In the genomic region with DNA sequence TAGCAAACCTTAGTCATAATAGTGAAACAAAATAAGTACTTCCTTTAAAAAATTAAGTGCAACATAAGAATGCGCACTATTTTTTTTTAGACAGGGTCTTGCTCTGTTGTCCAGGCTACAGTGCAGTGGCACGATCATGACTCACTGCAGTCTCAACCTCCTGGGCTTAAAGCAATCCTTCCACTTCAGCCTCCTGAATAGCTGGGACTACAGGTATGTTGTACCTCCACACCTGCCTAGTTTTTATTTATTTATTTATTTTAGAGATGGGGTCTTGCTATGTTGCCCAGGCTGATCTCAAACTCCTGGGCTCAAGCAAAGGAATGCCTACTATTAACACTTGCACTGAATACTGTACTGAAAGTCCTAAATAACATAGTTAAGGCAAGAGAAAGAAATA, we compare ENCODE assay signal across 38 cellular contexts.
"Had no signal": no experiment of that assay in that cellular context is flagged by ENCODE, and none has a peak within 500 bp of the region (broad histone marks: within the 10 kb centered on the region; RNA-seq: fewer than 3 reads in every experiment).

No MANE protein-coding gene starts in this region.

- H3K4me1 ChIP-seq: ascending aorta had no signal

- H3K9me3 ChIP-seq: ascending aorta had no signal

- H3K4me3 ChIP-seq: ascending aorta, cardiac muscle cell had no signal

- H3K9me3 Mint-ChIP-seq: activated CD4-positive, alpha-beta memory T cell treated with anti-CD3 and anti-CD28 coated beads, Interleukin-2, amount 10 ng/mL, durations not matched to agents 7 days and 5 days; activated CD4-positive, alpha-beta T cell treated with anti-CD3 and anti-CD28 coated beads, Interleukin-2, amount 10 ng/mL, durations not matched to agents 7 days and 5 days; activated naive CD4-positive, alpha-beta T cell treated with anti-CD3 and anti-CD28 coated beads, Interleukin-2, amount 10 ng/mL, durations not matched to agents 7 days and 5 days; activated naive CD4-positive, alpha-beta T cell treated with anti-CD3 and anti-CD28 coated beads, Interleukin-2, amount 50 U/mL, for 24 hours; activated naive CD8-positive, alpha-beta T cell treated with anti-CD3 and anti-CD28 coated beads, Interleukin-2, amount 10 ng/mL, durations not matched to agents 7 days and 5 days; activated naive CD8-positive, alpha-beta T cell treated with anti-CD3 and anti-CD28 coated beads, Interleukin-2, amount 50 U/mL, for 24 hours; activated T-cell treated with anti-CD3 and anti-CD28 coated beads, Interleukin-2, amount 50 U/mL, for 24 hours; activated T-helper 2 cell treated with anti-CD3 and anti-CD28 coated beads, Interferon-gamma antibody, Interleukin-2, Interleukin-4, amounts not matched to agents 10 μg/mL and 5 μg/mL and 100 μg/mL, durations not matched to agents 14 hours and 24 hours and 36 hours; central memory CD8-positive, alpha-beta T cell; T-helper 1 cell treated with Interleukin-12 subunit alpha and Interleukin-12 subunit beta and Interleukin-4 antibody, amounts not matched to agents 30 μg/mL and 1 μg/mL, for 36 hours; T-helper 2 cell treated with Interferon-gamma antibody and Interleukin-4, amounts not matched to agents 5 μg/mL and 100 μg/mL, for 36 hours had no signal

- DNase-seq: activated CD4-positive, alpha-beta memory T cell treated with anti-CD3 and anti-CD28 coated beads, Interleukin-2, amount 10 ng/mL, durations not matched to agents 7 days and 5 days; activated CD4-positive, alpha-beta T cell treated with anti-CD3 and anti-CD28 coated beads for 1 hour; activated CD4-positive, alpha-beta T cell treated with anti-CD3 and anti-CD28 coated beads for 36 hours; activated CD4-positive, alpha-beta T cell treated with anti-CD3 and anti-CD28 coated beads for 48 hours; activated CD4-positive, alpha-beta T cell treated with anti-CD3 and anti-CD28 coated beads, Interleukin-2, amount 10 ng/mL, durations not matched to agents 7 days and 5 days; activated CD4-positive, alpha-beta T cell treated with anti-CD3 and anti-CD28 coated beads, Interleukin-2, amount 50 U/mL, for 48 hours; activated CD4-positive, CD25-positive, alpha-beta regulatory T cell; activated CD8-positive, alpha-beta memory T cell treated with anti-CD3 and anti-CD28 coated beads for 24 hours; activated CD8-positive, alpha-beta memory T cell treated with anti-CD3 and anti-CD28 coated beads, Interleukin-2, amount 10 ng/mL, durations not matched to agents 7 days and 5 days; activated CD8-positive, alpha-beta memory T cell treated with anti-CD3 and anti-CD28 coated beads, Interleukin-2, amount 50 U/mL, for 48 hours; activated CD8-positive, alpha-beta T cell treated with anti-CD3 and anti-CD28 coated beads, Interleukin-2, amount 10 ng/mL, durations not matched to agents 7 days and 5 days; activated effector memory CD4-positive, alpha-beta T cell treated with Interleukin-2 at 50 U/mL for 16 hours; activated gamma-delta T cell; activated naive CD4-positive, alpha-beta T cell treated with anti-CD3 and anti-CD28 coated beads, Interleukin-2, amount 10 ng/mL, durations not matched to agents 7 days and 5 days; activated naive CD4-positive, alpha-beta T cell treated with Interleukin-2 at 50 U/mL for 16 hours; activated naive CD8-positive, alpha-beta T cell treated with anti-CD3 and anti-CD28 coated beads, Interleukin-2, amount 10 ng/mL, durations not matched to agents 7 days and 5 days; activated naive CD8-positive, alpha-beta T cell treated with anti-CD3 and anti-CD28 coated beads, Interleukin-2, amount 50 U/mL, for 24 hours; activated T-cell treated with anti-CD3 and anti-CD28 coated beads, Interleukin-2, amount 50 U/mL, for 24 hours; activated T-cell treated with anti-CD3 and anti-CD28 coated beads, Interleukin-2, amount 50 U/mL, for 48 hours; amygdala; anterior cingulate cortex; caudate nucleus; cerebellar nuclear complex; T-helper 2 cell; T-helper 9 cell had no signal

- H3K4me3 Mint-ChIP-seq: activated CD4-positive, alpha-beta memory T cell treated with anti-CD3 and anti-CD28 coated beads, Interleukin-2, amount 10 ng/mL, durations not matched to agents 7 days and 5 days; activated CD4-positive, alpha-beta T cell treated with anti-CD3 and anti-CD28 coated beads for 36 hours; activated CD4-positive, alpha-beta T cell treated with anti-CD3 and anti-CD28 coated beads, Interleukin-2, amount 10 ng/mL, durations not matched to agents 7 days and 5 days; activated CD8-positive, alpha-beta memory T cell treated with anti-CD3 and anti-CD28 coated beads, Interleukin-2, amount 10 ng/mL, durations not matched to agents 7 days and 5 days; activated CD8-positive, alpha-beta T cell treated with anti-CD3 and anti-CD28 coated beads, Interleukin-2, amount 10 ng/mL, durations not matched to agents 7 days and 5 days; activated naive CD4-positive, alpha-beta T cell treated with anti-CD3 and anti-CD28 coated beads, Interleukin-2, amount 10 ng/mL, durations not matched to agents 7 days and 5 days; activated naive CD4-positive, alpha-beta T cell treated with anti-CD3 and anti-CD28 coated beads, Interleukin-2, amount 50 U/mL, for 24 hours; activated naive CD8-positive, alpha-beta T cell; activated naive CD8-positive, alpha-beta T cell treated with anti-CD3 and anti-CD28 coated beads, Interleukin-2, amount 10 ng/mL, durations not matched to agents 7 days and 5 days; activated naive CD8-positive, alpha-beta T cell treated with anti-CD3 and anti-CD28 coated beads, Interleukin-2, amount 50 U/mL, for 24 hours; activated T-cell treated with anti-CD3 and anti-CD28 coated beads, Interleukin-2, amount 50 U/mL, for 24 hours; brain; central memory CD8-positive, alpha-beta T cell; T-helper 1 cell treated with Interleukin-12 subunit alpha and Interleukin-12 subunit beta and Interleukin-4 antibody, amounts not matched to agents 30 μg/mL and 1 μg/mL, for 36 hours; T-helper 2 cell treated with Interferon-gamma antibody and Interleukin-4, amounts not matched to agents 5 μg/mL and 100 μg/mL, for 36 hours had no signal

- H3K27me3 Mint-ChIP-seq: activated CD4-positive, alpha-beta memory T cell treated with anti-CD3 and anti-CD28 coated beads, Interleukin-2, amount 10 ng/mL, durations not matched to agents 7 days and 5 days; activated CD4-positive, alpha-beta T cell treated with anti-CD3 and anti-CD28 coated beads for 36 hours; activated CD4-positive, alpha-beta T cell treated with anti-CD3 and anti-CD28 coated beads, Interleukin-2, amount 10 ng/mL, durations not matched to agents 7 days and 5 days; activated CD8-positive, alpha-beta memory T cell treated with anti-CD3 and anti-CD28 coated beads, Interleukin-2, amount 10 ng/mL, durations not matched to agents 7 days and 5 days; activated naive CD4-positive, alpha-beta T cell treated with anti-CD3 and anti-CD28 coated beads, Interleukin-2, amount 10 ng/mL, durations not matched to agents 7 days and 5 days; activated naive CD4-positive, alpha-beta T cell treated with anti-CD3 and anti-CD28 coated beads, Interleukin-2, amount 50 U/mL, for 24 hours; activated naive CD8-positive, alpha-beta T cell; activated naive CD8-positive, alpha-beta T cell treated with anti-CD3 and anti-CD28 coated beads, Interleukin-2, amount 10 ng/mL, durations not matched to agents 7 days and 5 days; activated naive CD8-positive, alpha-beta T cell treated with anti-CD3 and anti-CD28 coated beads, Interleukin-2, amount 50 U/mL, for 24 hours; activated T-cell treated with anti-CD3 and anti-CD28 coated beads, Interleukin-2, amount 50 U/mL, for 24 hours; brain; central memory CD8-positive, alpha-beta T cell had no signal

- H3K27ac Mint-ChIP-seq: activated CD4-positive, alpha-beta memory T cell treated with anti-CD3 and anti-CD28 coated beads, Interleukin-2, amount 10 ng/mL, durations not matched to agents 7 days and 5 days; activated CD4-positive, alpha-beta T cell treated with anti-CD3 and anti-CD28 coated beads for 36 hours; activated CD4-positive, alpha-beta T cell treated with anti-CD3 and anti-CD28 coated beads, Interleukin-2, amount 10 ng/mL, durations not matched to agents 7 days and 5 days; activated CD8-positive, alpha-beta memory T cell treated with anti-CD3 and anti-CD28 coated beads, Interleukin-2, amount 10 ng/mL, durations not matched to agents 7 days and 5 days; activated CD8-positive, alpha-beta T cell treated with anti-CD3 and anti-CD28 coated beads, Interleukin-2, amount 10 ng/mL, durations not matched to agents 7 days and 5 days; activated naive CD4-positive, alpha-beta T cell treated with anti-CD3 and anti-CD28 coated beads, Interleukin-2, amount 10 ng/mL, durations not matched to agents 7 days and 5 days; activated naive CD4-positive, alpha-beta T cell treated with anti-CD3 and anti-CD28 coated beads, Interleukin-2, amount 50 U/mL, for 24 hours; activated naive CD8-positive, alpha-beta T cell; activated naive CD8-positive, alpha-beta T cell treated with anti-CD3 and anti-CD28 coated beads, Interleukin-2, amount 10 ng/mL, durations not matched to agents 7 days and 5 days; activated naive CD8-positive, alpha-beta T cell treated with anti-CD3 and anti-CD28 coated beads, Interleukin-2, amount 50 U/mL, for 24 hours; activated T-cell treated with anti-CD3 and anti-CD28 coated beads, Interleukin-2, amount 50 U/mL, for 24 hours; activated T-helper 2 cell treated with anti-CD3 and anti-CD28 coated beads, Interferon-gamma antibody, Interleukin-2, Interleukin-4, amounts not matched to agents 10 μg/mL and 5 μg/mL and 100 μg/mL, durations not matched to agents 14 hours and 24 hours and 36 hours; brain; T-helper 1 cell treated with Interleukin-12 subunit alpha and Interleukin-12 subunit beta and Interleukin-4 antibody, amounts not matched to agents 30 μg/mL and 1 μg/mL, for 36 hours; T-helper 2 cell treated with Interferon-gamma antibody and Interleukin-4, amounts not matched to agents 5 μg/mL and 100 μg/mL, for 36 hours had no signal

- FAIRE-seq: bronchial epithelial cell, TTC549 had no signal

- ATAC-seq: activated CD4-positive, alpha-beta T cell treated with anti-CD3 and anti-CD28 coated beads for 36 hours; activated CD4-positive, CD25-positive, alpha-beta regulatory T cell treated with anti-CD3 and anti-CD28 coated beads, Interleukin-2, amount 50 U/mL, for 24 hours; activated CD8-positive, alpha-beta memory T cell treated with anti-CD3 and anti-CD28 coated beads, Interleukin-2, amount 10 ng/mL, durations not matched to agents 7 days and 5 days; activated CD8-positive, alpha-beta T cell treated with anti-CD3 and anti-CD28 coated beads, Interleukin-2, amount 10 ng/mL, durations not matched to agents 7 days and 5 days; activated naive CD8-positive, alpha-beta T cell treated with anti-CD3 and anti-CD28 coated beads, Interleukin-2, amount 50 U/mL, for 24 hours had no signal

- H3K4me1 Mint-ChIP-seq: activated CD4-positive, alpha-beta memory T cell treated with anti-CD3 and anti-CD28 coated beads, Interleukin-2, amount 10 ng/mL, durations not matched to agents 7 days and 5 days; activated CD4-positive, alpha-beta T cell treated with anti-CD3 and anti-CD28 coated beads for 36 hours; activated CD4-positive, alpha-beta T cell treated with anti-CD3 and anti-CD28 coated beads, Interleukin-2, amount 10 ng/mL, durations not matched to agents 7 days and 5 days; activated CD8-positive, alpha-beta memory T cell treated with anti-CD3 and anti-CD28 coated beads, Interleukin-2, amount 10 ng/mL, durations not matched to agents 7 days and 5 days; activated naive CD4-positive, alpha-beta T cell treated with anti-CD3 and anti-CD28 coated beads, Interleukin-2, amount 10 ng/mL, durations not matched to agents 7 days and 5 days; activated naive CD8-positive, alpha-beta T cell treated with anti-CD3 and anti-CD28 coated beads, Interleukin-2, amount 50 U/mL, for 24 hours; brain had no signal

- H3K27me3 ChIP-seq: ascending aorta, cardiac muscle cell had no signal

- H3K27ac ChIP-seq: ascending aorta, cardiac muscle cell, VCaP had no signal

- H3K36me3 ChIP-seq: ascending aorta, cardiac muscle cell had no signal
